Comparison of ENCODE assay signal across 8 cellular contexts in genomic region chr17:29116652-29117439, GRCh38.
A peak's percentile ranks its signal among the peaks of the same experiment; 100 is the strongest.
DNase-seq lines count a peak whose midpoint lies in the region; ATAC-seq and TF ChIP-seq lines count a peak whose summit lies in the region.

No MANE protein-coding gene starts in this region.

- H3K27ac ChIP-seq in lower lobe of right lung: no peak overlapping the region

- H3K9me3 ChIP-seq in lower lobe of right lung: no peaks in the 10 kb centered on the region

- peak; percentile 69 for DNase-seq in ACHN
- DNase-seq in GM13976 (ENCODE audit: low spot score): peak; percentile 88
- peak; percentile 85 for DNase-seq in NCI-H69 (lab: John Stamatoyannopoulos, UW)
- DNase-seq in activated CD4-positive, alpha-beta T cell treated with anti-CD3 and anti-CD28 coated beads, Interleukin-2, amount 50 U/mL, for 48 hours: peak; percentile 83 to 85
- DNase-seq in dermis blood vessel endothelial cell: peak; percentile 85
- DNase-seq in lower lobe of right lung: peak; percentile 90
- DNase-seq in stimulated activated CD8-positive, alpha-beta memory T cell treated with anti-CD3 and anti-CD28 coated beads, Interleukin-12 subunit alpha, Interleukin-12 subunit beta, amount 100 ng/mL, for 4 hours (ENCODE audit: low read depth): peak; percentile 55

- no peaks in the 10 kb centered on the region for H3K27me3 ChIP-seq in lower lobe of right lung (ENCODE audit: low read depth)

- intact Hi-C loops in lower lobe of right lung (cut with DNase I): no loop called here

- H3K4me1 ChIP-seq in lower lobe of right lung: peaks cover 15% of the 10 kb centered on the region

- TF ChIP-seq CTCF in GM13976 (IDR thresholded peaks at IDR 0.05; ENCODE audit: borderline replicate concordance, control extremely low read depth, extremely low read depth, insufficient read depth, missing control alignments) (peak; percentile 94), lower lobe of right lung (IDR thresholded peaks at IDR 0.05) (peak; percentile 96)

- ATAC-seq in lower lobe of right lung (peak; percentile 78 to 83), HG03280 (IDR thresholded peaks at IDR 0.05; ENCODE audit: unreplicated experiment) (no peak)

- in situ Hi-C loops in ACHN (cut with HindIII; ENCODE audit: low pct_ligation_motif_present, low pct_unique_long_range_greater_than_20kb, low sequenced_read_pairs): no loop called here
- in situ Hi-C loops in GM13976 (cut with MboI; ENCODE audit: low sequenced_read_pairs, unreplicated experiment): loop anchor here (25.0 kb wide), 1 partner anchor 380 kb away; the partner anchor contains the start of genes NEK8, TLCD1 and TRAF4

- no peak overlapping the region for H3K4me3 ChIP-seq in lower lobe of right lung

- H3K36me3 ChIP-seq in lower lobe of right lung: peaks cover 81% of the 10 kb centered on the region
